In genomic region chr5:177508837-177509236, GRCh38 we compare ENCODE assay signal across 1 cellular context.
TF ChIP-seq lines count a peak whose summit lies in the region.

No MANE protein-coding gene starts in this region.

TF ChIP-seq in K562, 482 proteins besides CTCF, POLR2A, EP300 and RAD21 (continued from another document):
- no peak for TF ChIP-seq ATF7 (IDR thresholded peaks at IDR 0.05)
- TF ChIP-seq ARID3B (CRISPR knock-in tag; IDR thresholded peaks at IDR 0.05; ENCODE audit: borderline replicate concordance): no peak
- no peak for TF ChIP-seq CREB3 (tag; conservative IDR thresholded peaks at IDR 0.05; ENCODE audit: low read depth)
- TF ChIP-seq MAFK (IDR thresholded peaks at IDR 0.05; ENCODE audit: low read length): no peak
- no peak for TF ChIP-seq AFF1 (IDR thresholded peaks at IDR 0.05; ENCODE audit: low read depth in 1 of 2, partially characterized antibody in 2 of 2)
- peak; percentile 38 for TF ChIP-seq HMGN3 (IDR thresholded peaks at IDR 0.05; ENCODE audit: borderline replicate concordance, extremely low read depth, insufficient read length, low read depth, low read length)
- TF ChIP-seq ZBTB5 (IDR thresholded peaks at IDR 0.05): no peak
- TF ChIP-seq ZNF263 (CRISPR knock-in tag; IDR thresholded peaks at IDR 0.05; ENCODE audit: borderline replicate concordance): no peak
- peak; percentile 36; the same call in 1 of the 2 replicates for TF ChIP-seq FOXM1 (IDR thresholded peaks at IDR 0.05; ENCODE audit: low read depth)
- TF ChIP-seq FOXM1 (CRISPR knock-in tag; IDR thresholded peaks at IDR 0.05; ENCODE audit: low read depth): no peak
- peak; percentile 81 for TF ChIP-seq KLF16 (IDR thresholded peaks at IDR 0.05)
- no peak for TF ChIP-seq GTF3C2 (IDR thresholded peaks at IDR 0.05; ENCODE audit: borderline replicate concordance, extremely low read depth, insufficient read length)
- peak; percentile 47 to 51; a peak in 2 of 4 replicates for TF ChIP-seq TRIM24 (IDR thresholded peaks at IDR 0.05)
- TF ChIP-seq CCAR2 (IDR thresholded peaks at IDR 0.05; ENCODE audit: low read depth, low read length): no peak
- TF ChIP-seq STAT5A (IDR thresholded peaks at IDR 0.05; ENCODE audit: borderline replicate concordance, low read length): peak; percentile 61; the same call in 1 of the 2 replicates
- TF ChIP-seq ZNF830 (CRISPR knock-in tag; IDR thresholded peaks at IDR 0.05): no peak
- TF ChIP-seq ESRRA (IDR thresholded peaks at IDR 0.05; ENCODE audit: borderline replicate concordance, low read depth): no peak
- peak; percentile 54 for TF ChIP-seq DACH1 (IDR thresholded peaks at IDR 0.05; ENCODE audit: partially characterized antibody)
- TF ChIP-seq PTBP1 (IDR thresholded peaks at IDR 0.05; ENCODE audit: low read depth, low read length): no peak
- TF ChIP-seq NEUROD1 (IDR thresholded peaks at IDR 0.05; ENCODE audit: borderline replicate concordance, low read depth, low read length, partially characterized antibody): peak; percentile 20
- TF ChIP-seq NCOR1 (IDR thresholded peaks at IDR 0.05): peak; percentile 86
- TF ChIP-seq ZNF3 (CRISPR knock-in tag; IDR thresholded peaks at IDR 0.05): no peak
- TF ChIP-seq NR4A1 (CRISPR knock-in tag; IDR thresholded peaks at IDR 0.05): no peak
- TF ChIP-seq NR4A1 (tag; IDR thresholded peaks at IDR 0.05): no peak
- no peak for TF ChIP-seq TFE3 (CRISPR knock-in tag; IDR thresholded peaks at IDR 0.05)
- TF ChIP-seq ZBTB7A (IDR thresholded peaks at IDR 0.05; ENCODE audit: borderline replicate concordance, control insufficient read depth, low read depth, low read length): peak; percentile 94; the same call in 1 of the 2 replicates
- peak in 1 of 2 experiments; percentile 15; a peak in 1 of 4 replicates for TF ChIP-seq RCOR1 (IDR thresholded peaks at IDR 0.05; ENCODE audit: borderline replicate concordance in 1 of 2, low read depth in 2 of 2, low read length in 2 of 2)
- no peak for TF ChIP-seq CHD4 (IDR thresholded peaks at IDR 0.05; ENCODE audit: insufficient read depth, insufficient replicate concordance, low read depth, low read length, poor library complexity, severe bottlenecking)
- TF ChIP-seq MYNN (IDR thresholded peaks at IDR 0.05): 0 out of 2 replicates have a peak, but pooled peaks have one; percentile 45
- TF ChIP-seq MYNN (CRISPR knock-in tag; IDR thresholded peaks at IDR 0.05): no peak
- TF ChIP-seq MTA2 (IDR thresholded peaks at IDR 0.05; ENCODE audit: low read depth): peak; percentile 51; the same call in 1 of the 2 replicates
- TF ChIP-seq CREB1 (IDR thresholded peaks at IDR 0.05): 0 out of 2 replicates have a peak, but pooled peaks have one; percentile 25
- no peak for TF ChIP-seq CREB1 (CRISPR knock-in tag; IDR thresholded peaks at IDR 0.05)
- no peak for TF ChIP-seq JUN (IDR thresholded peaks at IDR 0.05; ENCODE audit: borderline replicate concordance, low read depth, low read length)
- no peak for TF ChIP-seq JUN (CRISPR knock-in tag; IDR thresholded peaks at IDR 0.05; ENCODE audit: borderline replicate concordance)
- TF ChIP-seq SMARCA4 (IDR thresholded peaks at IDR 0.05): peak; percentile 64; the same call in 1 of the 2 replicates
- peak; percentile 89 for TF ChIP-seq ARID1B (IDR thresholded peaks at IDR 0.05)
- no peak for TF ChIP-seq ELF2 (CRISPR knock-in tag; IDR thresholded peaks at IDR 0.05)
- no peak for TF ChIP-seq ATF2 (CRISPR knock-in tag; IDR thresholded peaks at IDR 0.05)
